ENCODE assay signal across 21 cellular contexts in the genomic region with DNA sequence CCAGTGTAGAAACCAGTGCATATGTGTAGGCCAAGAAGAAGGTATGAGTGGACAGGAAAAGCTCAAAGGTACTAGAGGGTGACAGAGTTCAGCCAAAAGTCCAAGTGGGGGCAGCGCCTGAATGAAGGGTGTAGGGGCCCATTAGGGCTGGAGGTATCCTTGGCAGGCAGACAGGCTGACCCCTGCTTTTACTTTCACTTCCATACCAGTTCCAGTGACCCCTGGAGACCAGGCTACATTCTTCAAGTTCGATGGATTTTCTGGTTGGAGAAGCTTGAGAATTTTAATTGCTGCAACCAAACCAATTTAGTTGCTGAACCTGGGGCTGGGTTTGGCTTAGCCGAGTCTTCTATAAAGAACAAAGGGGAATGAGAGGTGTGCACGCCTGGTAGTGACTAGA. TPM values are rescaled to one million over a fixed set of nuclear protein-coding genes. Genes with fewer than 3 reads are reported as not detected.
A peak's percentile ranks its signal among the peaks of the same experiment; 100 is the strongest.
DNase-seq lines count a peak whose midpoint lies in the region; ATAC-seq and TF ChIP-seq lines count a peak whose summit lies in the region.
"Had no signal": no experiment of that assay in that cellular context is flagged by ENCODE, and none has a peak within 500 bp of the region (broad histone marks: within the 10 kb centered on the region; RNA-seq: fewer than 3 reads in every experiment).

No MANE protein-coding gene starts in this region.

- H3K9me3 Mint-ChIP-seq in CD8-positive, alpha-beta memory T cell: no peaks in the 10 kb centered on the region
- H3K9me3 Mint-ChIP-seq: activated CD4-positive, alpha-beta T cell treated with anti-CD3 and anti-CD28 coated beads, Interleukin-2, amount 10 ng/mL, durations not matched to agents 24 days and 14 days; GM23338; natural killer cell treated with Interleukin-12 subunit alpha and Interleukin-12 subunit beta and Interleukin-15 and Interleukin-18, amount 100 ng/mL, for 72 hours; T-cell had no signal

- POLR2A ChIA-PET in PC-9 (lab: Charles Lee; ENCODE audit: unreplicated experiment): interaction anchor here (0.5 to 0.6 kb wide), 3 partner anchors 24 to 161 kb away, joined by 3 to 5 read pairs (median 4); a partner anchor contains a TSS
- POLR2A ChIA-PET in CD8-positive, alpha-beta memory T cell (lab: Charles Lee): no interaction called here

- no peaks in the 10 kb centered on the region for H3K27me3 Mint-ChIP-seq in CD8-positive, alpha-beta memory T cell
- H3K27me3 Mint-ChIP-seq: activated CD4-positive, alpha-beta T cell treated with anti-CD3 and anti-CD28 coated beads, Interleukin-2, amount 10 ng/mL, durations not matched to agents 24 days and 14 days; memory B cell; T-cell had no signal

- TF ChIP-seq POLR2A in uterus (IDR thresholded peaks at IDR 0.05): no peak

- no peak for ATAC-seq in GM21529 (IDR thresholded peaks at IDR 0.05; ENCODE audit: unreplicated experiment)
- ATAC-seq: GM23338 had no signal

- no peaks in the 10 kb centered on the region for H3K27me3 ChIP-seq in BLaER1 treated with 17β-estradiol and CSF1 and Interleukin-3, amounts not matched to agents 10 nM and 100 nM
- H3K27me3 ChIP-seq in PC-9 (ENCODE audit: insufficient read depth, low read depth): no peaks in the 10 kb centered on the region
- H3K27me3 ChIP-seq in osteoblast (ENCODE audit: insufficient read depth, low read length): no peaks in the 10 kb centered on the region
- no peaks in the 10 kb centered on the region for H3K27me3 ChIP-seq in uterus
- no peaks in the 10 kb centered on the region for H3K27me3 ChIP-seq in CD8-positive, alpha-beta memory T cell (ENCODE audit: insufficient read depth, low read length, poor library complexity, severe bottlenecking)

- H3F3A ChIP-seq in PC-9 (ENCODE audit: insufficient read depth, low read depth): peaks cover 12% of the 10 kb centered on the region

- H3K79me2 ChIP-seq in PC-9 (ENCODE audit: low read depth) (0 out of 2 replicates have a peak, but pooled peaks cover under 1% of the 10 kb centered on the region), osteoblast (ENCODE audit: insufficient read depth, low read length) (no peaks in the 10 kb centered on the region)

- H3K4me2 ChIP-seq in BLaER1 treated with 17β-estradiol and CSF1 and Interleukin-3, amounts not matched to agents 10 nM and 100 nM: peak overlapping the region in 10 of 11 experiments; percentile 56 to 93 (median 86); a peak in 20 of 22 replicates
- H3K4me2 ChIP-seq in PC-9 (0 out of 2 replicates have a peak overlapping the region, but pooled peaks have one; percentile 5), osteoblast (ENCODE audit: insufficient read depth, low read length) (no peak overlapping the region)
- H3K4me2 ChIP-seq: GM23338 had no signal

- H3K9ac ChIP-seq in BLaER1 treated with 17β-estradiol and CSF1 and Interleukin-3, amounts not matched to agents 10 nM and 100 nM: no peak overlapping the region

- TF ChIP-seq CTCF in PC-9 (conservative IDR thresholded peaks at IDR 0.05) (no peak), osteoblast (IDR thresholded peaks at IDR 0.05; ENCODE audit: extremely low read depth, low read depth, low read length) (no peak), uterus (IDR thresholded peaks at IDR 0.05) (no peak)

- H3K27ac Mint-ChIP-seq in CD8-positive, alpha-beta memory T cell: no peak overlapping the region
- H3K27ac Mint-ChIP-seq: GM23338, memory B cell had no signal

- no peaks in the 10 kb centered on the region for H3K36me3 Mint-ChIP-seq in CD8-positive, alpha-beta memory T cell
- H3K36me3 Mint-ChIP-seq: memory B cell; natural killer cell treated with Interleukin-12 subunit alpha and Interleukin-12 subunit beta and Interleukin-15 and Interleukin-18, amount 100 ng/mL, for 72 hours; T-cell had no signal

- H3K9me2 ChIP-seq in PC-9 (ENCODE audit: insufficient read depth): no peaks in the 10 kb centered on the region

- no peak overlapping the region for H3K4me3 ChIP-seq in BLaER1 treated with 17β-estradiol and CSF1 and Interleukin-3, amounts not matched to agents 10 nM and 100 nM
- H3K4me3 ChIP-seq in PC-9 (no peak overlapping the region), osteoblast (ENCODE audit: insufficient read depth, low read length) (no peak overlapping the region), uterus (no peak overlapping the region)
- no peak overlapping the region for H3K4me3 ChIP-seq in CD8-positive, alpha-beta memory T cell (ENCODE audit: low read length)
- H3K4me3 ChIP-seq: GM23338, prostate gland had no signal

- H4K20me1 ChIP-seq in BLaER1 treated with 17β-estradiol and CSF1 and Interleukin-3, amounts not matched to agents 10 nM and 100 nM: no peaks in the 10 kb centered on the region
- H4K20me1 ChIP-seq in PC-9 (ENCODE audit: insufficient read depth): no peaks in the 10 kb centered on the region
- H4K20me1 ChIP-seq in osteoblast (ENCODE audit: insufficient read depth, low read length): no peaks in the 10 kb centered on the region

- no peak overlapping the region for H3K27ac ChIP-seq in BLaER1 treated with 17β-estradiol and CSF1 and Interleukin-3, amounts not matched to agents 10 nM and 100 nM
- H3K27ac ChIP-seq in PC-9: peak overlapping the region; percentile 10
- no peak overlapping the region for H3K27ac ChIP-seq in osteoblast (ENCODE audit: low read depth, low read length)
- H3K27ac ChIP-seq in uterus: no peak overlapping the region
- H3K27ac ChIP-seq in CD8-positive, alpha-beta memory T cell (ENCODE audit: low read depth, low read length): no peak overlapping the region
- H3K27ac ChIP-seq: prostate gland had no signal

- H3K4me1 ChIP-seq in BLaER1 treated with 17β-estradiol and CSF1 and Interleukin-3, amounts not matched to agents 10 nM and 100 nM: peaks cover 37 to 53% (median 47%) of the 10 kb centered on the region in 10 experiments
- H3K4me1 ChIP-seq in PC-9 (replicated peaks; ENCODE audit: insufficient read depth) (peaks cover 30% of the 10 kb centered on the region), osteoblast (ENCODE audit: insufficient read depth, low read length) (peaks cover 9% of the 10 kb centered on the region), uterus (no peaks in the 10 kb centered on the region)
- no peaks in the 10 kb centered on the region for H3K4me1 ChIP-seq in CD8-positive, alpha-beta memory T cell (ENCODE audit: insufficient read depth, low read length)
- H3K4me1 ChIP-seq: prostate gland had no signal

- no TSS peak for BruUV-seq in PC-9 (replicated peaks; lab: Mats Ljungman, UMichigan)

- H3K4me3 Mint-ChIP-seq in CD8-positive, alpha-beta memory T cell: no peak overlapping the region
- H3K4me3 Mint-ChIP-seq: activated CD4-positive, alpha-beta T cell treated with anti-CD3 and anti-CD28 coated beads, Interleukin-2, amount 10 ng/mL, durations not matched to agents 24 days and 14 days; GM23338; memory B cell; natural killer cell treated with Interleukin-12 subunit alpha and Interleukin-12 subunit beta and Interleukin-15 and Interleukin-18, amount 100 ng/mL, for 72 hours; T-cell had no signal

- intact Hi-C loops in PC-9 (cut with micrococcal nuclease; ENCODE audit: unreplicated experiment) (no loop called here), uterus (cut with DNase I; ENCODE audit: low total_unique reads) (no loop called here)

- H3K36me3 ChIP-seq in BLaER1 treated with 17β-estradiol and CSF1 and Interleukin-3, amounts not matched to agents 10 nM and 100 nM: no peaks in the 10 kb centered on the region
- H3K36me3 ChIP-seq in PC-9 (ENCODE audit: low read depth) (no peaks in the 10 kb centered on the region), osteoblast (ENCODE audit: insufficient read depth, low read length) (no peaks in the 10 kb centered on the region), uterus (no peaks in the 10 kb centered on the region)
- H3K36me3 ChIP-seq in CD8-positive, alpha-beta memory T cell (ENCODE audit: insufficient read depth, low read length): no peaks in the 10 kb centered on the region
- H3K36me3 ChIP-seq: prostate gland had no signal

- DNase-seq in PC-9 (peak in 1 of 2 experiments; percentile 62), glomerular visceral epithelial cell (ENCODE audit: extremely low spot score) (peak; percentile 77), osteoblast (ENCODE audit: insufficient read length, low spot score, missing footprints) (no peak), uterus (no peak), superior temporal gyrus (ENCODE audit: extremely low spot score) (no peak)
- DNase-seq in CD8-positive, alpha-beta memory T cell: no peak
- DNase-seq: activated CD4-positive, alpha-beta T cell treated with anti-CD3 and anti-CD28 coated beads, Interleukin-2, amount 10 ng/mL, durations not matched to agents 24 days and 14 days; activated naive CD4-positive, alpha-beta T cell treated with Interleukin-2 at 50 U/mL for 16 hours; aorta; cerebellar nuclear complex; effector memory CD4-positive, alpha-beta T cell; glutamatergic neuron; NCI-H524 treated with DMSO at 0.1 percent for 48 hours; SHP77; T-cell had no signal

- H3K9me3 ChIP-seq in BLaER1 treated with 17β-estradiol and CSF1 and Interleukin-3, amounts not matched to agents 10 nM and 100 nM (replicated peaks in 1 of 11): peaks cover 0 to 16% (median 0%) of the 10 kb centered on the region in 11 experiments; a peak in 7 of 22 replicates
- H3K9me3 ChIP-seq in PC-9 (ENCODE audit: insufficient read depth, low read depth) (no peaks in the 10 kb centered on the region), osteoblast (ENCODE audit: low read depth, low read length) (no peaks in the 10 kb centered on the region), uterus (no peaks in the 10 kb centered on the region)
- no peaks in the 10 kb centered on the region for H3K9me3 ChIP-seq in CD8-positive, alpha-beta memory T cell (ENCODE audit: low read length)
- H3K9me3 ChIP-seq: prostate gland had no signal

- H3K4me1 Mint-ChIP-seq in CD8-positive, alpha-beta memory T cell: peaks cover 0 to 3% (median 0%) of the 10 kb centered on the region in 3 donors

- H2AFZ ChIP-seq in PC-9 (no peak overlapping the region), osteoblast (ENCODE audit: low read length) (peak overlapping the region; percentile 49)
- H2AFZ ChIP-seq: GM23338 had no signal

- CTCF ChIA-PET in PC-9 (lab: Charles Lee): no interaction called here
- CTCF ChIA-PET in CD8-positive, alpha-beta memory T cell (lab: Charles Lee): no interaction called here

RNA-seq across cellular contexts. Expression of a gene that starts 42.3 kb away (rescaled TPM):
- total RNA-seq in PC-9 (2021) (81.9 and 86.3 TPM in 2 replicates), osteoblast (63.1 and 105 TPM in 2 replicates), uterus (100 to 1,000 TPM in 1 of 4 donors, 10 to 100 TPM in 3; 51.7 to 404 (median 71.4) TPM)
- total RNA-seq in CD8-positive, alpha-beta memory T cell: 10 to 100 TPM; 85.8 to 90.0 TPM
- polyA plus RNA-seq in CD8-positive, alpha-beta memory T cell: 251 TPM
